9 cellular contexts compared by ENCODE assay signal in the genomic region with DNA sequence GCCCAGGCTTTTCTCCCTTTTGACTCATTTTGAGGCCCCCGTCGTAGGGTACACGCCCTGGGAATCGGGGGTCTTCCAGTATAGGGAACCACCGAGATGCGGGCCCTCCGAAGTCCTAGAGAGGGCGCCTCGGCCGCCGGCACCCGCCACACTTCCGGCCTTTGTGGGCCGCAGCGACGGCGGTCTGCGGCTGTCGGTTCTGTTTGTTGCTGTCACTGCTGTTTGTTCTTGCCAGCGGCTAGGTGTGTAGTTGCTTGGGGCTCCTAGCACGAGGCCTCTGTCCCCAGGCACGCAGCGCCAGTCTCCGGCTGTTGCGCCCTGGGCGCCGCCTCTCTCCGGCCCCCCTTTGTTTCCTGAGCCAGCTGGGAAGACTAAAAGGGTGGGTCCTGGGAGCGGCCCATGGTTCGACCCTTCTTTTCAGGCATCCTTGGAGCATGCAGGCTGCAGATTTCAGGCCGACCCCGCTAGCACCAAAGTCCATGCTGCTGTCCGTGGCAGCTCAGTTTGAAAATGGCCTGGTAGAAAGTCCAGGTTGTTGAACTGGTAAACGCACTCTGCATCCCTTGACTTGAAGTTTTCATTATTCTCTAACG. TPM values are rescaled to one million over a fixed set of nuclear protein-coding genes. Genes with fewer than 3 reads are reported as not detected.
DNase-seq lines count a peak whose midpoint lies in the region; ATAC-seq and TF ChIP-seq lines count a peak whose summit lies in the region.
"Had no signal": no experiment of that assay in that cellular context is flagged by ENCODE, and none has a peak within 500 bp of the region (broad histone marks: within the 10 kb centered on the region; RNA-seq: fewer than 3 reads in every experiment).

No MANE protein-coding gene starts in this region.

- ATAC-seq in CD8-positive, alpha-beta T cell = peak; percentile 88
- ATAC-seq in HG03159 (IDR thresholded peaks at IDR 0.05; ENCODE audit: unreplicated experiment) = peak; percentile 78
- ATAC-seq in GM21529 (IDR thresholded peaks at IDR 0.05; ENCODE audit: unreplicated experiment) = no peak
- ATAC-seq in GM18519 (IDR thresholded peaks at IDR 0.05; ENCODE audit: low FRiP score, unreplicated experiment) = no peak

- H3K27ac Mint-ChIP-seq in CD8-positive, alpha-beta T cell = peak overlapping the region; percentile 92
- peak overlapping the region; percentile 25 for H3K27ac Mint-ChIP-seq in mesothelial cell of epicardium

- no peaks in the 10 kb centered on the region for H3K9me3 Mint-ChIP-seq in CD8-positive, alpha-beta T cell
- no peaks in the 10 kb centered on the region for H3K9me3 Mint-ChIP-seq in mesothelial cell of epicardium

- CTCF ChIA-PET in CD8-positive, alpha-beta T cell (lab: Charles Lee) = interaction anchor here (1.2 to 7.1 kb wide), 3 partner anchors 53 to 134 kb away, joined by 3 to 48 read pairs (median 6); no protein-coding TSS in a partner anchor

- TF ChIP-seq CTCF in CD8-positive, alpha-beta T cell (IDR thresholded peaks at IDR 0.05) = no peak
- peak in 51 of 56 donors; percentile 18 to 68 (median 50) for TF ChIP-seq CTCF in dorsolateral prefrontal cortex (IDR thresholded peaks at IDR 0.05 in 54 of 56, conservative IDR thresholded peaks at IDR 0.05 in 2 of 56; ENCODE audit: low read depth in 1 of 56, partially characterized antibody in 56 of 56)
- no peak for TF ChIP-seq CTCF in mesothelial cell of epicardium (IDR thresholded peaks at IDR 0.05; ENCODE audit: unreplicated experiment)

- H3K4me3 Mint-ChIP-seq in CD8-positive, alpha-beta T cell = peak overlapping the region; percentile 73
- H3K4me3 Mint-ChIP-seq in mesothelial cell of epicardium = peak overlapping the region; percentile 55

- intact Hi-C loops in CD8-positive, alpha-beta T cell (cut with DNase I, micrococcal nuclease) = loop anchor here (1.0 to 10.0 kb wide), 5 partner anchors 18 to 493 kb away; partner anchors contain the start of genes ZKSCAN1 (in 2 of the 2), ZSCAN21 (in 2 of the 2), PVRIG (in 1 of the 2) and ZKSCAN5 (in 1 of the 2)
- intact Hi-C loops in dorsolateral prefrontal cortex (cut with DNase I) = loop anchor here in 1 of 2 donors (2.0 to 10.0 kb wide), 2 partner anchors 15 to 87 kb away; partner anchors contain the start of genes COPS6 and ZNF3

- peaks cover 12% of the 10 kb centered on the region for H3K4me1 ChIP-seq in CD8-positive, alpha-beta T cell (ENCODE audit: insufficient read depth, low read length)

- no peaks in the 10 kb centered on the region for H3K27me3 ChIP-seq in CD8-positive, alpha-beta T cell (ENCODE audit: insufficient read depth, low read length)
- peaks cover 0 to 4% (median 0%) of the 10 kb centered on the region in 45 donors for H3K27me3 ChIP-seq in dorsolateral prefrontal cortex

- H3K36me3 ChIP-seq in CD8-positive, alpha-beta T cell (ENCODE audit: insufficient read depth, low read length) = no peaks in the 10 kb centered on the region

- POLR2A ChIA-PET in CD8-positive, alpha-beta T cell (lab: Charles Lee) = interaction anchor here (1.2 to 2.7 kb wide), 7 partner anchors 18 to 126 kb away, joined by 4 to 20 read pairs (median 6); partner anchors contain the start of genes AP4M1, MCM7, TRIM4 and ZKSCAN1

- no peaks in the 10 kb centered on the region for H3K27me3 Mint-ChIP-seq in CD8-positive, alpha-beta T cell (ENCODE audit: low read depth)
- H3K27me3 Mint-ChIP-seq in mesothelial cell of epicardium (ENCODE audit: low read depth) = peaks cover 4% of the 10 kb centered on the region

- H3K4me1 Mint-ChIP-seq in CD8-positive, alpha-beta T cell (ENCODE audit: low read depth) = peaks cover 11% of the 10 kb centered on the region
- peaks cover 3% of the 10 kb centered on the region for H3K4me1 Mint-ChIP-seq in mesothelial cell of epicardium

- no peaks in the 10 kb centered on the region for H3K36me3 Mint-ChIP-seq in CD8-positive, alpha-beta T cell
- H3K36me3 Mint-ChIP-seq in mesothelial cell of epicardium = no peaks in the 10 kb centered on the region

- H3K9me3 ChIP-seq in CD8-positive, alpha-beta T cell (ENCODE audit: low read length) = no peaks in the 10 kb centered on the region

- peak; percentile 51 to 87 (median 73) for DNase-seq in CD8-positive, alpha-beta T cell
- DNase-seq in activated CD4-positive, alpha-beta T cell treated with anti-CD3 and anti-CD28 coated beads, Interleukin-2, amount 50 U/mL, for 4 hours = peak; percentile 36 to 44
- DNase-seq in dorsolateral prefrontal cortex (peak in 2 of 10 donors; percentile 62 to 70), mesothelial cell of epicardium (ENCODE audit: low spot score in 2 of 2, unreplicated experiment in 2 of 2) (no peak)
- DNase-seq in stimulated activated CD8-positive, alpha-beta memory T cell treated with anti-CD3 and anti-CD28 coated beads, Interleukin-7, amount 100 ng/mL, for 1 hour (ENCODE audit: low read depth in 2 of 2) = peak; percentile 45 to 47

- peak overlapping the region; percentile 64 for H3K27ac ChIP-seq in CD8-positive, alpha-beta T cell (ENCODE audit: low read depth, low read length)
- H3K27ac ChIP-seq in dorsolateral prefrontal cortex = peak overlapping the region; percentile 51 to 98 (median 90)

- peak overlapping the region; percentile 48 for H3K4me3 ChIP-seq in CD8-positive, alpha-beta T cell (ENCODE audit: low read depth, low read length)
- H3K4me3 ChIP-seq in dorsolateral prefrontal cortex = peak overlapping the region; percentile 36 to 79 (median 60)

RNA-seq across cellular contexts. Expression of gene ZKSCAN1, which starts 17.8 kb away (rescaled TPM):
- 10 to 100 TPM; 30.0 to 35.9 TPM for total RNA-seq in CD8-positive, alpha-beta T cell
- 100 to 1,000 TPM in 118 of 120 experiments, 10 to 100 TPM in 2; 96.1 to 181 (median 132) TPM for total RNA-seq in dorsolateral prefrontal cortex
- total RNA-seq in mesothelial cell of epicardium = 143 to 149 TPM (median 143 TPM) in 3 replicates

RNA-seq across cellular contexts. Expression of gene AZGP1, which starts 21.8 kb away (rescaled TPM):
- total RNA-seq in CD8-positive, alpha-beta T cell = not detected
- total RNA-seq in dorsolateral prefrontal cortex (100 to 1,000 TPM in 1 of 120 experiments, 10 to 100 TPM in 92, 1 to 10 TPM in 27; 3.4 to 103 (median 21.2) TPM), mesothelial cell of epicardium (0.27 to 0.56 TPM in 2 of 3 replicates, not detected in the other)
- total RNA-seq: HT1080 had no signal

RNA-seq across cellular contexts. Expression of gene ZSCAN21, which starts 51.9 kb away (rescaled TPM):
- 1 to 10 TPM; 4.8 to 5.7 TPM for total RNA-seq in CD8-positive, alpha-beta T cell
- total RNA-seq in dorsolateral prefrontal cortex (10 to 100 TPM in 107 of 120 experiments, 1 to 10 TPM in 13; 8.2 to 18.7 (median 13.4) TPM), mesothelial cell of epicardium (17.0 to 17.6 TPM (median 17.4 TPM) in 3 replicates)

Comparison
In these comparisons a context has a peak if more than half of its experiments do, and no peak if none do; other contexts are left out.
1. ATAC-seq: peak in CD8-positive, alpha-beta T cell (single experiment) and HG03159 (single experiment); none in GM21529 (single experiment) and GM18519 (single experiment).
2. DNase-seq: peak in CD8-positive, alpha-beta T cell (7 of 7), activated CD4-positive, alpha-beta T cell treated with anti-CD3 and anti-CD28 coated beads, Interleukin-2, amount 50 U/mL, for 4 hours (2 of 2) and stimulated activated CD8-positive, alpha-beta memory T cell treated with anti-CD3 and anti-CD28 coated beads, Interleukin-7, amount 100 ng/mL, for 1 hour (2 of 2); none in mesothelial cell of epicardium (0 of 2).
3. CTCF ChIP-seq: peak in dorsolateral prefrontal cortex (51 of 56); none in CD8-positive, alpha-beta T cell (single experiment) and mesothelial cell of epicardium (single experiment).